Comparison of ENCODE assay signal across 15 cellular contexts in the genomic region with DNA sequence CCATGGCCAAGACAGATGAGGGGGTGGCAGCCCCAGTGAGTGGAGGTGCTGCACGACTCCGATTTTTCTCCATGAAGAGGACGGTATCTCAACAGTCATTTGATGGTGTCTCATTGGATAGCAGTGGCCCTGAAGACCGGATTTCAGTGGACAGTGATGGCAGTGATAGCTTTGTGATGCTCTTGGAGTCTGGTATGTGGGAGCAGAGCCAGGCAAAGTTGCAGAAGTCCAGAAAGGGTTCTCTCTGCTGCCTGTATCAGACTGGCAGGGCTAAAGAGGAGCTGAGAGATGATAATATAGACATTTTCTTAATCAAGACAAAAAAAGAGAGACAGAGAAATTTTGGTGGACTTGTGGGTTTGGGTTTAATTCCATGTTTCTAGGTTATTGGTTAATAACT. TPM values are rescaled to one million over a fixed set of nuclear protein-coding genes. Genes with fewer than 3 reads are reported as not detected.
DNase-seq lines count a peak whose midpoint lies in the region; ATAC-seq and TF ChIP-seq lines count a peak whose summit lies in the region.
"Had no signal": no experiment of that assay in that cellular context is flagged by ENCODE, and none has a peak within 500 bp of the region (broad histone marks: within the 10 kb centered on the region; RNA-seq: fewer than 3 reads in every experiment).

No MANE protein-coding gene starts in this region.

- ATAC-seq in Right ventricle myocardium inferior, result peak; percentile 57
- peak; percentile 61 to 72 for ATAC-seq in left cardiac atrium
- ATAC-seq in mucosa of descending colon, result no peak
- ATAC-seq: HepG2 had no signal

- H3K4me1 Mint-ChIP-seq in nephron progenitor cell, result no peaks in the 10 kb centered on the region
- no peaks in the 10 kb centered on the region for H3K4me1 Mint-ChIP-seq in activated CD4-positive, alpha-beta T cell treated with anti-CD3 and anti-CD28 coated beads, Interleukin-2, amount 10 ng/mL, durations not matched to agents 24 days and 14 days
- H3K4me1 Mint-ChIP-seq: CD8-positive, alpha-beta memory T cell had no signal

- intact Hi-C loops in Right ventricle myocardium inferior (cut with DNase I), result loop anchor here (1.0 kb wide), 1 partner anchor 21 kb away; no protein-coding TSS in a partner anchor
- intact Hi-C loops in cardiac septum (cut with DNase I), result loop anchor here (10.0 kb wide), 1 partner anchor 99 kb away; no protein-coding TSS in a partner anchor
- intact Hi-C loops in left cardiac atrium (cut with DNase I), result no loop called here
- intact Hi-C loops in mucosa of descending colon (cut with DNase I, micrococcal nuclease), result no loop called here
- intact Hi-C loops in testis (cut with DNase I; ENCODE audit: low total_unique reads), result no loop called here
- intact Hi-C loops in activated CD4-positive, alpha-beta T cell treated with anti-CD3 and anti-CD28 coated beads, Interleukin-2, amount 10 ng/mL, durations not matched to agents 24 days and 14 days (cut with micrococcal nuclease), result no loop called here

- H3K4me3 ChIP-seq in mucosa of descending colon (no peak overlapping the region), testis (no peak overlapping the region)

- H3K4me1 ChIP-seq in mucosa of descending colon (ENCODE audit: low read depth), result no peaks in the 10 kb centered on the region
- no peaks in the 10 kb centered on the region for H3K4me1 ChIP-seq in testis
- H3K4me1 ChIP-seq: Caco-2 had no signal

- no peaks in the 10 kb centered on the region for H3K27me3 Mint-ChIP-seq in nephron progenitor cell (ENCODE audit: low read depth, poor library complexity)
- no peaks in the 10 kb centered on the region for H3K27me3 Mint-ChIP-seq in activated CD4-positive, alpha-beta T cell treated with anti-CD3 and anti-CD28 coated beads, Interleukin-2, amount 10 ng/mL, durations not matched to agents 24 days and 14 days
- H3K27me3 Mint-ChIP-seq: CD8-positive, alpha-beta memory T cell had no signal

- H3K36me3 Mint-ChIP-seq in nephron progenitor cell (ENCODE audit: low read depth), result peaks cover 44% of the 10 kb centered on the region
- peaks cover 18% of the 10 kb centered on the region for H3K36me3 Mint-ChIP-seq in activated CD4-positive, alpha-beta T cell treated with anti-CD3 and anti-CD28 coated beads, Interleukin-2, amount 10 ng/mL, durations not matched to agents 24 days and 14 days (ENCODE audit: low read depth)

- H3K27ac ChIP-seq in testis, result no peak overlapping the region
- H3K27ac ChIP-seq: 22Rv1 had no signal

- H3K9me3 ChIP-seq in mucosa of descending colon, result no peaks in the 10 kb centered on the region
- no peaks in the 10 kb centered on the region for H3K9me3 ChIP-seq in testis
- H3K9me3 ChIP-seq: Caco-2 had no signal

- H3K27me3 ChIP-seq in testis, result no peaks in the 10 kb centered on the region

- TF ChIP-seq CTCF in nephron progenitor cell (IDR thresholded peaks at IDR 0.05) (no peak), mucosa of descending colon (IDR thresholded peaks at IDR 0.05) (no peak), testis (IDR thresholded peaks at IDR 0.05) (no peak)

- no peak overlapping the region for H3K4me3 Mint-ChIP-seq in nephron progenitor cell
- no peak overlapping the region for H3K4me3 Mint-ChIP-seq in activated CD4-positive, alpha-beta T cell treated with anti-CD3 and anti-CD28 coated beads, Interleukin-2, amount 10 ng/mL, durations not matched to agents 24 days and 14 days
- H3K4me3 Mint-ChIP-seq: CD8-positive, alpha-beta memory T cell; HFFc6 had no signal

- no peaks in the 10 kb centered on the region for H3K9me3 Mint-ChIP-seq in nephron progenitor cell
- H3K9me3 Mint-ChIP-seq in activated CD4-positive, alpha-beta T cell treated with anti-CD3 and anti-CD28 coated beads, Interleukin-2, amount 10 ng/mL, durations not matched to agents 24 days and 14 days, result no peaks in the 10 kb centered on the region
- H3K9me3 Mint-ChIP-seq: CD8-positive, alpha-beta memory T cell; HFFc6 had no signal

- no peak for DNase-seq in Right ventricle myocardium inferior (ENCODE audit: missing footprints)
- no peak for DNase-seq in cardiac septum (ENCODE audit: low spot score)
- no peak for DNase-seq in left cardiac atrium
- DNase-seq in nephron progenitor cell, result no peak
- DNase-seq in mucosa of descending colon, result no peak
- DNase-seq in testis, result no peak
- DNase-seq in activated CD4-positive, alpha-beta T cell treated with anti-CD3 and anti-CD28 coated beads, Interleukin-2, amount 10 ng/mL, durations not matched to agents 24 days and 14 days, result no peak
- no peak for DNase-seq in GF-D8 (lab: John Stamatoyannopoulos, UW)
- DNase-seq: Caco-2; CD8-positive, alpha-beta memory T cell; DMS53; HCEC 1CT; HFFc6 had no signal

- WGBS in testis, 2 donors, result 75 to 80% methylated on average over 4 of the region's 4 CpGs

- H3K27ac Mint-ChIP-seq in nephron progenitor cell, result peak overlapping the region; percentile 57
- H3K27ac Mint-ChIP-seq in activated CD4-positive, alpha-beta T cell treated with anti-CD3 and anti-CD28 coated beads, Interleukin-2, amount 10 ng/mL, durations not matched to agents 24 days and 14 days, result no peak overlapping the region
- H3K27ac Mint-ChIP-seq: HFFc6 had no signal

- H3K36me3 ChIP-seq in mucosa of descending colon (ENCODE audit: low read depth) (peaks cover 5% of the 10 kb centered on the region), testis (ENCODE audit: low read depth, missing control alignments) (no peaks in the 10 kb centered on the region)

- TF ChIP-seq POLR2A in testis (IDR thresholded peaks at IDR 0.05), result no peak

RNA-seq across cellular contexts. Expression of a gene that starts 23.8 kb away (rescaled TPM):
- total RNA-seq in Right ventricle myocardium inferior (16.7 TPM), cardiac septum (20.0 TPM), left cardiac atrium (10 to 100 TPM; 16.6 to 20.5 TPM), mucosa of descending colon (10 to 100 TPM; 23.2 to 26.8 (median 24.2) TPM), testis (10 to 100 TPM; 65.9 to 69.7 TPM)
- polyA plus RNA-seq in testis (ENCODE audit: insufficient read depth, low read depth, low replicate concordance), result 52.2 TPM
- total RNA-seq in activated CD4-positive, alpha-beta T cell treated with anti-CD3 and anti-CD28 coated beads, Interleukin-2, amount 10 ng/mL, durations not matched to agents 24 days and 14 days, result 37.3 and 40.3 TPM in 2 replicates

RNA-seq across cellular contexts. Expression of a gene that starts 25.0 kb away (rescaled TPM):
- 26.8 TPM for total RNA-seq in Right ventricle myocardium inferior
- total RNA-seq in cardiac septum, result 29.5 TPM
- 10 to 100 TPM; 20.9 to 26.4 TPM for total RNA-seq in left cardiac atrium
- 10 to 100 TPM; 30.0 to 62.4 (median 33.3) TPM for total RNA-seq in mucosa of descending colon
- 10 to 100 TPM; 95.9 to 96.9 TPM for total RNA-seq in testis
- polyA plus RNA-seq in testis (ENCODE audit: insufficient read depth, low read depth, low replicate concordance), result 44.2 TPM
- 7.3 and 8.4 TPM in 2 replicates for total RNA-seq in activated CD4-positive, alpha-beta T cell treated with anti-CD3 and anti-CD28 coated beads, Interleukin-2, amount 10 ng/mL, durations not matched to agents 24 days and 14 days

Comparison
In these comparisons a context has a peak if more than half of its experiments do, and no peak if none do; other contexts are left out.
1. intact Hi-C loops: an anchor here in Right ventricle myocardium inferior (1.0 kb wide) and cardiac septum (10.0 kb wide); none called in left cardiac atrium, mucosa of descending colon, testis and activated CD4-positive, alpha-beta T cell treated with anti-CD3 and anti-CD28 coated beads, Interleukin-2, amount 10 ng/mL, durations not matched to agents 24 days and 14 days.